1 cellular context compared by ENCODE assay signal in genomic region chr12:64569923-64570595, GRCh38.
TF ChIP-seq lines count a peak whose summit lies in the region.

No MANE protein-coding gene starts in this region.

TF ChIP-seq in SK-N-SH treated with all-trans-retinoic acid at 6 μM for 48 hours, 23 proteins besides CTCF, POLR2A, EP300 and RAD21 (continued from another document):
- TF ChIP-seq BACH2 (CRISPR knock-in tag; IDR thresholded peaks at IDR 0.05; ENCODE audit: borderline replicate concordance) (no peak), ZNF565 (CRISPR knock-in tag; conservative IDR thresholded peaks at IDR 0.05; ENCODE audit: low read depth) (no peak), ISL1 (CRISPR knock-in tag; IDR thresholded peaks at IDR 0.05) (no peak), TCF4 (CRISPR knock-in tag; IDR thresholded peaks at IDR 0.05; ENCODE audit: borderline replicate concordance) (no peak), CSDC2 (CRISPR knock-in tag; IDR thresholded peaks at IDR 0.05) (no peak), OSR1 (CRISPR knock-in tag; IDR thresholded peaks at IDR 0.05) (no peak), RARB (CRISPR knock-in tag; IDR thresholded peaks at IDR 0.05) (no peak), SNAI2 (CRISPR knock-in tag; IDR thresholded peaks at IDR 0.05) (no peak), ZNF70 (CRISPR knock-in tag; IDR thresholded peaks at IDR 0.05) (no peak), ZC3H10 (CRISPR knock-in tag; IDR thresholded peaks at IDR 0.05) (no peak), ZNF8 (CRISPR knock-in tag; IDR thresholded peaks at IDR 0.05) (no peak), ARNTL (CRISPR knock-in tag; IDR thresholded peaks at IDR 0.05; ENCODE audit: borderline replicate concordance, low read depth) (no peak), ESRRG (CRISPR knock-in tag; IDR thresholded peaks at IDR 0.05) (no peak), ZFP30 (CRISPR knock-in tag; IDR thresholded peaks at IDR 0.05) (no peak)
- TF ChIP-seq, protein P1, sequence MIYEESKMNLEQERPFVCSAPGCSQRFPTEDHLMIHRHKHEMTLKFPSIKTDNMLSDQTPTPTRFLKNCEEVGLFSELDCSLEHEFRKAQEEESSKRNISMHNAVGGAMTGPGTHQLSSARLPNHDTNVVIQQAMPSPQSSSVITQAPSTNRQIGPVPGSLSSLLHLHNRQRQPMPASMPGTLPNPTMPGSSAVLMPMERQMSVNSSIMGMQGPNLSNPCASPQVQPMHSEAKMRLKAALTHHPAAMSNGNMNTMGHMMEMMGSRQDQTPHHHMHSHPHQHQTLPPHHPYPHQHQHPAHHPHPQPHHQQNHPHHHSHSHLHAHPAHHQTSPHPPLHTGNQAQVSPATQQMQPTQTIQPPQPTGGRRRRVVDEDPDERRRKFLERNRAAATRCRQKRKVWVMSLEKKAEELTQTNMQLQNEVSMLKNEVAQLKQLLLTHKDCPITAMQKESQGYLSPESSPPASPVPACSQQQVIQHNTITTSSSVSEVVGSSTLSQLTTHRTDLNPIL (CRISPR knock-in tag; IDR thresholded peaks at IDR 0.05; ENCODE audit: low read depth), result no peak
